ENCODE assay signal across 11 cellular contexts in the genomic region with DNA sequence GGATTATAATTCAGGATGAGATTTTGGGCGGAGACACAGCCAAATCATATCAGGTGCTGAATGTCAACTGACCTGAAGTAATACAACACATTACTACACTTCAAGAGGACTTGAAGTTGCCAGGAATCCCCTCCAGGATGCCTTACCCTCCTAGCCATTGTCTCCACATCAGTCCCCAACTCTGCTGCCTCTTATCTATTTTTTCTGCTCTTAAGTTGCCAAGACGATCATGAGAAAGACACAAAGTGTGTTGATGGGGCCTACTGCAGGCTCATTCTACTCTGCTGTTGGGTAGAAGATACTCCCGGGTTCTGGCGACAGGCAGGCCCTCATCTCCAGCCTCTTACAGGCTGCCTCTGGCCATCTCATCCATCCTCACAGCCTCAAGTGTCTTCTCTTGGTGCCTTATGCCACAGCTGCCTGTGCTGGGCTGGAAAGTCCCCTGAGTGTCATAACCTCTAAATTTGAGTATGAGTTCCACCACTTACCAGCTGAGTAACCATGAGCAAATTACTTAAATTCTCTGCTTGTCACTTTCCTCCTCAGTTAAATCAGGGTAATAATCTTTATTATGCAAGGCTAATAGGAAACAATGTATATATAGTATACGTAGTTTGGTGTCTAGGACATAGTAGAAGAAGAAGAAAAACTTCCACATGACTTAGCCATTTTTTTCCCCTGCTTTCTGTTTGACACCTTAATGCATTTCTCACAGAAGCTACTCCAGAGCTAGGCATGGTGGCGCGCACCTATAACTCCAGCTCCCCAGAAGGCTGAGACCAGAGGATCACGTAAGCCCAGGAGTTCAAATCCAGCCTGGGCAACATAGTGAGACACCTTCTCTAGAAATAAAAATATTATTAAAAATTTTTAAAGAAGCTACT.
DNase-seq lines count a peak whose midpoint lies in the region; ATAC-seq and TF ChIP-seq lines count a peak whose summit lies in the region.
"Had no signal": no experiment of that assay in that cellular context is flagged by ENCODE, and none has a peak within 500 bp of the region (broad histone marks: within the 10 kb centered on the region; RNA-seq: fewer than 3 reads in every experiment).

No MANE protein-coding gene starts in this region.

- peaks cover 9% of the 10 kb centered on the region for H3K4me1 Mint-ChIP-seq in T-helper 1 cell treated with Interleukin-12 subunit alpha and Interleukin-12 subunit beta and Interleukin-4 antibody, amounts not matched to agents 30 μg/mL and 1 μg/mL, for 36 hours (ENCODE audit: low read depth)

- peak; percentile 99 for ATAC-seq in HG02938 (IDR thresholded peaks at IDR 0.05; ENCODE audit: unreplicated experiment)
- ATAC-seq: pancreas had no signal

- H3K27me3 ChIP-seq in esophagus squamous epithelium (no peaks in the 10 kb centered on the region), ovary (no peaks in the 10 kb centered on the region)
- H3K27me3 ChIP-seq: adrenal gland, pancreas, SJCRH30 had no signal

- H3K27me3 Mint-ChIP-seq in T-helper 1 cell treated with Interleukin-12 subunit alpha and Interleukin-12 subunit beta and Interleukin-4 antibody, amounts not matched to agents 30 μg/mL and 1 μg/mL, for 36 hours (ENCODE audit: low read depth) = peaks cover 9% of the 10 kb centered on the region

- peak; percentile 52 for DNase-seq in GM10266 (ENCODE audit: extremely low spot score)
- no peak for DNase-seq in esophagus squamous epithelium (lab: John Stamatoyannopoulos, UW)
- DNase-seq in HCEC 1CT = no peak
- no peak for DNase-seq in KBM-7
- no peak for DNase-seq in ovary
- DNase-seq: adrenal gland, pancreas, SJCRH30 had no signal

- H3K4me3 Mint-ChIP-seq in T-helper 1 cell treated with Interleukin-12 subunit alpha and Interleukin-12 subunit beta and Interleukin-4 antibody, amounts not matched to agents 30 μg/mL and 1 μg/mL, for 36 hours = no peak overlapping the region

- WGBS in esophagus squamous epithelium, 2 donors = 79 to 94% methylated on average over 8 of the region's 8 CpGs
- WGBS in ovary, 3 donors = 89 to 91% (median 89%) methylated on average over 8 of the region's 8 CpGs

- no peak for TF ChIP-seq EP300 in ovary (IDR thresholded peaks at IDR 0.05)

- H3K27ac ChIP-seq in esophagus squamous epithelium (no peak overlapping the region), ovary (no peak overlapping the region)
- H3K27ac ChIP-seq: adrenal gland, pancreas, SJCRH30 had no signal

- H3K9me3 ChIP-seq in esophagus squamous epithelium (no peaks in the 10 kb centered on the region), ovary (no peaks in the 10 kb centered on the region)
- H3K9me3 ChIP-seq: adrenal gland, pancreas, SJCRH30 had no signal

- H3K27ac Mint-ChIP-seq in T-helper 1 cell treated with Interleukin-12 subunit alpha and Interleukin-12 subunit beta and Interleukin-4 antibody, amounts not matched to agents 30 μg/mL and 1 μg/mL, for 36 hours = peak overlapping the region; percentile 58

- H3K36me3 ChIP-seq in esophagus squamous epithelium (no peaks in the 10 kb centered on the region), ovary (no peaks in the 10 kb centered on the region)
- H3K36me3 ChIP-seq: adrenal gland, pancreas, SJCRH30 had no signal

- TF ChIP-seq POLR2A in GM19193 (IDR thresholded peaks at IDR 0.05; ENCODE audit: extremely low read depth, insufficient read depth, insufficient read length) = peak; percentile 80
- TF ChIP-seq POLR2A in esophagus squamous epithelium (IDR thresholded peaks at IDR 0.05) = no peak
- TF ChIP-seq POLR2A in ovary (IDR thresholded peaks at IDR 0.05) = no peak

- no peak overlapping the region for H3K4me3 ChIP-seq in esophagus squamous epithelium
- H3K4me3 ChIP-seq in ovary = no peak overlapping the region
- H3K4me3 ChIP-seq: adrenal gland, pancreas, SJCRH30 had no signal

- in situ Hi-C loops in KBM-7 (cut with MboI; ENCODE audit: low pct_unique_long_range_greater_than_20kb, low sequenced_read_pairs) = no loop called here

- no peaks in the 10 kb centered on the region for H3K9me3 Mint-ChIP-seq in T-helper 1 cell treated with Interleukin-12 subunit alpha and Interleukin-12 subunit beta and Interleukin-4 antibody, amounts not matched to agents 30 μg/mL and 1 μg/mL, for 36 hours

- no peak for TF ChIP-seq CTCF in GM10266 (IDR thresholded peaks at IDR 0.05; ENCODE audit: control insufficient read depth, insufficient read depth, low read depth, missing control alignments)
- no peak for TF ChIP-seq CTCF in esophagus squamous epithelium (IDR thresholded peaks at IDR 0.05)
- no peak for TF ChIP-seq CTCF in ovary (IDR thresholded peaks at IDR 0.05)

- H3K4me1 ChIP-seq in esophagus squamous epithelium = no peaks in the 10 kb centered on the region
- no peaks in the 10 kb centered on the region for H3K4me1 ChIP-seq in ovary (ENCODE audit: insufficient read depth)
- H3K4me1 ChIP-seq: adrenal gland, pancreas, SJCRH30 had no signal

- H3K36me3 Mint-ChIP-seq in T-helper 1 cell treated with Interleukin-12 subunit alpha and Interleukin-12 subunit beta and Interleukin-4 antibody, amounts not matched to agents 30 μg/mL and 1 μg/mL, for 36 hours (ENCODE audit: low read depth) = no peaks in the 10 kb centered on the region

- intact Hi-C loops in esophagus squamous epithelium (cut with DNase I) (no loop called here), ovary (cut with DNase I) (no loop called here)
